ENCODE assay signal across 10 cellular contexts in genomic region chr13:80336335-80336734, GRCh38. TPM values are rescaled to one million over a fixed set of nuclear protein-coding genes. Genes with fewer than 3 reads are reported as not detected.
DNase-seq lines count a peak whose midpoint lies in the region; ATAC-seq and TF ChIP-seq lines count a peak whose summit lies in the region.
"Had no signal": no experiment of that assay in that cellular context is flagged by ENCODE, and none has a peak within 500 bp of the region (broad histone marks: within the 10 kb centered on the region; RNA-seq: fewer than 3 reads in every experiment).

No MANE protein-coding gene starts in this region.

- ATAC-seq in WTC11: no peak
- ATAC-seq in gastrocnemius medialis: no peak

- peak overlapping the region; percentile 93; the same call in 1 of the 2 replicates for H3K27ac Mint-ChIP-seq in WTC11
- H3K27ac Mint-ChIP-seq: T-helper 1 cell treated with Interleukin-12 subunit alpha and Interleukin-12 subunit beta and Interleukin-4 antibody, amounts not matched to agents 30 μg/mL and 1 μg/mL, for 36 hours had no signal

- H3K36me3 ChIP-seq in gastrocnemius medialis: peaks cover 0 to 12% of the 10 kb centered on the region in 2 donors

- H3K9me3 ChIP-seq in gastrocnemius medialis: no peaks in the 10 kb centered on the region

- no peak overlapping the region for H3K4me3 Mint-ChIP-seq in WTC11
- H3K4me3 Mint-ChIP-seq: T-helper 1 cell treated with Interleukin-12 subunit alpha and Interleukin-12 subunit beta and Interleukin-4 antibody, amounts not matched to agents 30 μg/mL and 1 μg/mL, for 36 hours had no signal

- CTCF ChIA-PET in WTC11 (lab: Charles Lee): interaction anchor here (1.1 kb wide), 1 partner anchor 39 kb away, joined by 3 read pairs; no protein-coding TSS in a partner anchor

- no peaks in the 10 kb centered on the region for H3K9me3 Mint-ChIP-seq in WTC11
- H3K9me3 Mint-ChIP-seq: T-helper 1 cell treated with Interleukin-12 subunit alpha and Interleukin-12 subunit beta and Interleukin-4 antibody, amounts not matched to agents 30 μg/mL and 1 μg/mL, for 36 hours had no signal

- peak overlapping the region; percentile 88 for H3K4me3 ChIP-seq in fibroblast of villous mesenchyme (ENCODE audit: low read depth, low read length)
- peak overlapping the region; percentile 69 to 94 (median 90) for H3K4me3 ChIP-seq in gastrocnemius medialis

- H3K27ac ChIP-seq in gastrocnemius medialis: peak overlapping the region; percentile 91 to 99 (median 95)

- peaks cover 56% of the 10 kb centered on the region for H3K36me3 Mint-ChIP-seq in WTC11

- no peaks in the 10 kb centered on the region for H3K27me3 ChIP-seq in gastrocnemius medialis

- POLR2A ChIA-PET in WTC11 (lab: Charles Lee): no interaction called here

- peaks cover 47% of the 10 kb centered on the region for H3K4me1 Mint-ChIP-seq in WTC11

- in situ Hi-C loops in gastrocnemius medialis (cut with MboI; ENCODE audit: low sequenced_read_pairs in 4 of 4): loop anchor here in 3 of 4 donors (5.0 to 25.0 kb wide), 4 partner anchors 202 to 924 kb away; partner anchors contain the start of gene RBM26 (in 2 of the 3)

- H3K27me3 Mint-ChIP-seq in WTC11 (ENCODE audit: low read depth): no peaks in the 10 kb centered on the region

- H3K4me1 ChIP-seq in gastrocnemius medialis: peaks cover 29 to 36% of the 10 kb centered on the region in 2 donors

- intact Hi-C loops in gastrocnemius medialis (cut with DNase I; ENCODE audit: low total_unique reads): loop anchor here (5.0 kb wide), 2 partner anchors 204 to 289 kb away; no protein-coding TSS in a partner anchor

- DNase-seq in EH (ENCODE audit: low read depth): peak; percentile 49
- no peak for DNase-seq in WTC11 (ENCODE audit: low spot score)
- DNase-seq in fibroblast of villous mesenchyme (ENCODE audit: low read depth): peak; percentile 64
- no peak for DNase-seq in gastrocnemius medialis
- DNase-seq in activated effector memory CD4-positive, alpha-beta T cell treated with anti-CD3 and anti-CD28 coated beads, Interleukin-2, amount 50 U/mL, for 16 hours: no peak
- no peak for DNase-seq in activated CD4-positive, alpha-beta T cell treated with anti-CD3 and anti-CD28 coated beads for 4 hours
- no peak for DNase-seq in HuH-7 (ENCODE audit: low spot score)
- DNase-seq in NCI-H226: no peak
- DNase-seq: islet precursor cell had no signal

- TF ChIP-seq CTCF in WTC11 (IDR thresholded peaks at IDR 0.05): no peak
- no peak for TF ChIP-seq CTCF in fibroblast of villous mesenchyme (IDR thresholded peaks at IDR 0.05; ENCODE audit: insufficient read depth, low read depth, low read length)
- no peak for TF ChIP-seq CTCF in gastrocnemius medialis (IDR thresholded peaks at IDR 0.05 in 4 of 5, conservative IDR thresholded peaks at IDR 0.05 in 1 of 5)

- TF ChIP-seq POLR2A in gastrocnemius medialis (IDR thresholded peaks at IDR 0.05): no peak

TF ChIP-seq in WTC11, 78 proteins besides CTCF, POLR2A, EP300 and RAD21:
- TF ChIP-seq ZMAT4 (CRISPR knock-in tag; IDR thresholded peaks at IDR 0.05) (peak; percentile 26; the same call in 1 of the 2 replicates), SMAD4 (CRISPR knock-in tag; IDR thresholded peaks at IDR 0.05) (no peak)

RNA-seq across cellular contexts. Expression of gene SPRY2, which starts 4.6 kb away (rescaled TPM):
- total RNA-seq in WTC11 (2021) (44.3 to 63.2 TPM (median 47.4 TPM) in 3 replicates), fibroblast of villous mesenchyme (15.8 and 16.0 TPM in 2 replicates), gastrocnemius medialis (10 to 100 TPM; 15.7 to 32.2 (median 22.2) TPM)

Comparison
In these comparisons a context has a peak if more than half of its experiments do, and no peak if none do; other contexts are left out.
1. DNase-seq: peak in EH (single experiment) and fibroblast of villous mesenchyme (single experiment); none in WTC11 (single experiment), gastrocnemius medialis (0 of 2), activated effector memory CD4-positive, alpha-beta T cell treated with anti-CD3 and anti-CD28 coated beads, Interleukin-2, amount 50 U/mL, for 16 hours (single experiment), activated CD4-positive, alpha-beta T cell treated with anti-CD3 and anti-CD28 coated beads for 4 hours (0 of 2), HuH-7 (single experiment) and NCI-H226 (single experiment).